Comparison of ENCODE assay signal across 23 cellular contexts in genomic region chr17:18322522-18322921, GRCh38. TPM values are rescaled to one million over a fixed set of nuclear protein-coding genes. Genes with fewer than 3 reads are reported as not detected.
DNase-seq lines count a peak whose midpoint lies in the region; ATAC-seq, FAIRE-seq and TF ChIP-seq lines count a peak whose summit lies in the region.
"Had no signal": no experiment of that assay in that cellular context is flagged by ENCODE, and none has a peak within 500 bp of the region (broad histone marks: within the 10 kb centered on the region; RNA-seq: fewer than 3 reads in every experiment).

No MANE protein-coding gene starts in this region.

- H3K4me1 Mint-ChIP-seq in CD8-positive, alpha-beta T cell (ENCODE audit: low read depth) = peaks cover 45% of the 10 kb centered on the region
- peaks cover 43% of the 10 kb centered on the region for H3K4me1 Mint-ChIP-seq in stimulated activated effector memory CD8-positive, alpha-beta T cell treated with anti-CD3 and anti-CD28 coated beads, Interleukin-12 subunit alpha, Interleukin-12 subunit beta, amount 100 ng/mL, for 72 hours

- no peaks in the 10 kb centered on the region for H3K23me2 ChIP-seq in H1 (ENCODE audit: low read depth, low read length)

- WGBS in H1 (ENCODE audit: extremely low coverage in 1 of 2, insufficient coverage in 1 of 2, insufficient read length in 1 of 2, insufficient replicate concordance in 2 of 2, low coverage in 1 of 2, low lambda C conversion rate in 2 of 2, missing lambda C conversion rate in 1 of 2), 2 experiments = 96% methylated on average over 11 of the region's 12 CpGs; no CpG with 5 or more reads in 1 of the 2 experiments

- H3K27me3 Mint-ChIP-seq in CD8-positive, alpha-beta T cell (ENCODE audit: low read depth) = no peaks in the 10 kb centered on the region

- no peak overlapping the region for H2AFZ ChIP-seq in KMS-11 (ENCODE audit: low read depth)
- H2AFZ ChIP-seq in H1 (ENCODE audit: low read length) = no peak overlapping the region
- no peak overlapping the region for H2AFZ ChIP-seq in Karpas-422 (ENCODE audit: low read length)
- H2AFZ ChIP-seq: GM23248 had no signal

- H2BK20ac ChIP-seq in H1 (ENCODE audit: low read length) = no peak overlapping the region

- FAIRE-seq in H1 (lab: Jason Lieb, UNC) = no peak

- H4K20me1 ChIP-seq in KMS-11 (ENCODE audit: insufficient read depth) (no peaks in the 10 kb centered on the region), H1 (replicated peaks in 1 of 2; ENCODE audit: control insufficient read depth in 1 of 2, insufficient read depth in 2 of 2, low read length in 2 of 2) (peaks cover 7 to 28% of the 10 kb centered on the region in 2 experiments), Karpas-422 (ENCODE audit: insufficient read depth, low read depth, low read length) (peaks cover 17% of the 10 kb centered on the region; the same call in 1 of the 2 replicates)

- H3K14ac ChIP-seq in H1 (ENCODE audit: insufficient read length) = no peak overlapping the region

- peaks cover 87% of the 10 kb centered on the region for H3K36me3 Mint-ChIP-seq in CD8-positive, alpha-beta T cell
- peaks cover 81% of the 10 kb centered on the region for H3K36me3 Mint-ChIP-seq in stimulated activated effector memory CD8-positive, alpha-beta T cell treated with anti-CD3 and anti-CD28 coated beads, Interleukin-12 subunit alpha, Interleukin-12 subunit beta, amount 100 ng/mL, for 72 hours

- CTCF ChIA-PET in CD8-positive, alpha-beta T cell (lab: Charles Lee) = no interaction called here
- CTCF ChIA-PET in H1 (lab: Charles Lee; ENCODE audit: partially characterized antibody) = interaction anchor here (0.7 to 4.6 kb wide), 16 partner anchors 9 to 709 kb away, joined by 3 to 58 read pairs (median 4); no protein-coding TSS in a partner anchor

- H3K9me2 ChIP-seq in Karpas-422 (replicated peaks; ENCODE audit: insufficient read depth, low read length) = no peaks in the 10 kb centered on the region
- H3K9me2 ChIP-seq: SK-N-SH had no signal

- no peak overlapping the region for H4K5ac ChIP-seq in H1 (ENCODE audit: insufficient read length, low read depth, low read length)

- H3K4me3 Mint-ChIP-seq in CD8-positive, alpha-beta T cell = no peak overlapping the region
- no peak overlapping the region for H3K4me3 Mint-ChIP-seq in stimulated activated effector memory CD8-positive, alpha-beta T cell treated with anti-CD3 and anti-CD28 coated beads, Interleukin-12 subunit alpha, Interleukin-12 subunit beta, amount 100 ng/mL, for 72 hours

- H3K9ac ChIP-seq in KMS-11 (no peak overlapping the region), H1 (replicated peaks in 1 of 4; ENCODE audit: extremely low read depth in 1 of 4, low read depth in 3 of 4, low read length in 3 of 4) (no peak overlapping the region), Karpas-422 (ENCODE audit: low read length) (no peak overlapping the region)
- H3K9ac ChIP-seq: GM23248, SK-N-SH had no signal

- no peak for ATAC-seq in CD8-positive, alpha-beta T cell
- ATAC-seq in stimulated activated effector memory CD8-positive, alpha-beta T cell treated with anti-CD3 and anti-CD28 coated beads, Interleukin-12 subunit alpha, Interleukin-12 subunit beta, amount 100 ng/mL, for 72 hours = no peak
- ATAC-seq in GM18867 (IDR thresholded peaks at IDR 0.05; ENCODE audit: unreplicated experiment) = no peak
- no peak for ATAC-seq in GM21381 (IDR thresholded peaks at IDR 0.05; ENCODE audit: unreplicated experiment)

- H3K9me3 ChIP-seq in CD8-positive, alpha-beta T cell (ENCODE audit: low read length) = no peaks in the 10 kb centered on the region
- H3K9me3 ChIP-seq in H1 (ENCODE audit: insufficient read depth in 2 of 2, low read depth in 1 of 2, low read length in 1 of 2) = no peaks in the 10 kb centered on the region
- H3K9me3 ChIP-seq in Karpas-422 (ENCODE audit: low read length) = no peaks in the 10 kb centered on the region
- H3K9me3 ChIP-seq: SK-N-SH had no signal

- H3K4me2 ChIP-seq in KMS-11 = peak overlapping the region; percentile 46; the same call in 1 of the 2 replicates
- no peak overlapping the region for H3K4me2 ChIP-seq in H1 (ENCODE audit: insufficient read depth in 1 of 2, low read depth in 2 of 2, low read length in 2 of 2)
- no peak overlapping the region for H3K4me2 ChIP-seq in Karpas-422 (ENCODE audit: low read depth, low read length, poor library complexity, severe bottlenecking)
- H3K4me2 ChIP-seq: SK-N-SH had no signal

- no peaks in the 10 kb centered on the region for H3K9me3 Mint-ChIP-seq in CD8-positive, alpha-beta T cell
- H3K9me3 Mint-ChIP-seq in stimulated activated effector memory CD8-positive, alpha-beta T cell treated with anti-CD3 and anti-CD28 coated beads, Interleukin-12 subunit alpha, Interleukin-12 subunit beta, amount 100 ng/mL, for 72 hours = no peaks in the 10 kb centered on the region

- DNase-seq in CD8-positive, alpha-beta T cell = no peak
- DNase-seq in H1 (ENCODE audit: low read depth in 1 of 2, low spot score in 2 of 2) = no peak
- DNase-seq in stimulated activated effector memory CD8-positive, alpha-beta T cell treated with anti-CD3 and anti-CD28 coated beads, Interleukin-12 subunit alpha, Interleukin-12 subunit beta, amount 100 ng/mL, for 72 hours (ENCODE audit: low spot score in 2 of 2) = no peak
- no peak for DNase-seq in Karpas-422
- DNase-seq: ACHN, AML-193, COR-L47, DMS 273 treated with DMSO at 0.1 percent for 48 hours, DND-41, NCI-H1694 treated with DMSO at 0.1 percent for 48 hours, NCI-H2227 treated with DMSO at 0.1 percent for 48 hours, NCI-H510A treated with DMSO at 0.1 percent for 48 hours, NCI-H774, OCI-M1, SHP77 treated with DMSO at 0.1 percent for 48 hours, SK-N-SH had no signal

- no peak for TF ChIP-seq POLR2A in H1 (IDR thresholded peaks at IDR 0.05; ENCODE audit: control extremely low read depth in 1 of 2, low read depth in 2 of 2, low read length in 2 of 2)

- H3K79me2 ChIP-seq in KMS-11 (ENCODE audit: insufficient read depth, low read depth) (no peaks in the 10 kb centered on the region; the same call in 1 of the 2 replicates), H1 (ENCODE audit: control insufficient read depth in 1 of 2, insufficient read depth in 2 of 2, low read length in 2 of 2) (peaks cover 0 to 28% of the 10 kb centered on the region in 2 experiments; a peak in 2 of 4 replicates), Karpas-422 (ENCODE audit: low read length) (peaks cover 30% of the 10 kb centered on the region)

- H4K8ac ChIP-seq in H1 (ENCODE audit: extremely low read depth, insufficient read depth, low read length) = peak overlapping the region; percentile 41; the same call in 1 of the 2 replicates

- H3K27me3 ChIP-seq in CD8-positive, alpha-beta T cell (ENCODE audit: insufficient read depth, low read length) = no peaks in the 10 kb centered on the region
- H3K27me3 ChIP-seq in KMS-11 (ENCODE audit: insufficient read depth, low read depth) = no peaks in the 10 kb centered on the region
- H3K27me3 ChIP-seq in H1 (replicated peaks in 1 of 4; ENCODE audit: control insufficient read depth in 3 of 4, extremely low read depth in 1 of 4, insufficient read depth in 3 of 4, low read length in 3 of 4) = no peaks in the 10 kb centered on the region
- no peaks in the 10 kb centered on the region for H3K27me3 ChIP-seq in Karpas-422 (ENCODE audit: low read length)

- no peak overlapping the region for H2BK12ac ChIP-seq in H1 (ENCODE audit: low read depth, low read length)

- no peak overlapping the region for H4K91ac ChIP-seq in H1 (replicated peaks; ENCODE audit: insufficient read length, low read length)

- no peak overlapping the region for H2BK5ac ChIP-seq in H1 (ENCODE audit: low read depth, low read length)

- H2AK5ac ChIP-seq in H1 (ENCODE audit: low read depth, low read length) = no peak overlapping the region

- no peak overlapping the region for H3K56ac ChIP-seq in H1 (replicated peaks; ENCODE audit: insufficient read length, low read depth, low read length)

- peak overlapping the region; percentile 14 for H3K27ac Mint-ChIP-seq in CD8-positive, alpha-beta T cell
- H3K27ac Mint-ChIP-seq in stimulated activated effector memory CD8-positive, alpha-beta T cell treated with anti-CD3 and anti-CD28 coated beads, Interleukin-12 subunit alpha, Interleukin-12 subunit beta, amount 100 ng/mL, for 72 hours = peak overlapping the region; percentile 51

- POLR2A ChIA-PET in CD8-positive, alpha-beta T cell (lab: Charles Lee) = no interaction called here
- POLR2A ChIA-PET in H1 (lab: Charles Lee; ENCODE audit: partially characterized antibody) = interaction anchor here (0.8 to 8.8 kb wide), 8 partner anchors 8 to 75 kb away, joined by 3 to 52 read pairs (median 6); partner anchors contain the start of genes EVPLL, SMCR8 and TOP3A

- no peak overlapping the region for H3K4ac ChIP-seq in H1 (replicated peaks; ENCODE audit: insufficient read length, low read depth, low read length)

- peaks cover 14% of the 10 kb centered on the region for H3K79me1 ChIP-seq in H1 (ENCODE audit: low read depth, low read length)

- H3K23ac ChIP-seq in H1 (ENCODE audit: insufficient read length) = no peak overlapping the region

- no peak for TF ChIP-seq CTCF in CD8-positive, alpha-beta T cell (IDR thresholded peaks at IDR 0.05)
- TF ChIP-seq CTCF in KMS-11 (conservative IDR thresholded peaks at IDR 0.05; ENCODE audit: low read depth, low read length) = no peak
- no peak for TF ChIP-seq CTCF in H1 (IDR thresholded peaks at IDR 0.05; ENCODE audit: control extremely low read depth in 1 of 3, insufficient read depth in 1 of 3, low read depth in 1 of 3, low read length in 3 of 3)

- no peak overlapping the region for H2BK120ac ChIP-seq in H1 (replicated peaks; ENCODE audit: low read depth, low read length)

- no peak overlapping the region for H3K18ac ChIP-seq in H1 (ENCODE audit: extremely low read depth, low read length)

- no peak overlapping the region for H3K27ac ChIP-seq in CD8-positive, alpha-beta T cell (ENCODE audit: low read depth, low read length)
- H3K27ac ChIP-seq in KMS-11 (peak overlapping the region; percentile 59), H1 (ENCODE audit: low read depth, low read length) (no peak overlapping the region), Karpas-422 (ENCODE audit: low read length) (no peak overlapping the region)
- H3K27ac ChIP-seq: C4-2B, GM23248 had no signal

- H3K36me3 ChIP-seq in CD8-positive, alpha-beta T cell (ENCODE audit: insufficient read depth, low read length) = peaks cover 44% of the 10 kb centered on the region
- no peaks in the 10 kb centered on the region for H3K36me3 ChIP-seq in KMS-11 (ENCODE audit: insufficient read depth)
- peaks cover 12 to 30% (median 24%) of the 10 kb centered on the region in 4 experiments for H3K36me3 ChIP-seq in H1 (ENCODE audit: control insufficient read depth in 2 of 4, insufficient read depth in 4 of 4, low read length in 3 of 4)
- H3K36me3 ChIP-seq in Karpas-422 (ENCODE audit: insufficient read depth, low read length) = no peaks in the 10 kb centered on the region; the same call in 1 of the 2 replicates

- no peak overlapping the region for H3K4me3 ChIP-seq in CD8-positive, alpha-beta T cell (ENCODE audit: low read depth, low read length)
- H3K4me3 ChIP-seq in KMS-11 (IDR thresholded peaks at IDR 0.05; ENCODE audit: insufficient read depth, low read depth, low read length) = no peak overlapping the region
- no peak overlapping the region for H3K4me3 ChIP-seq in H1 (ENCODE audit: extremely low read depth in 1 of 4, insufficient read depth in 2 of 4, low read depth in 3 of 4, low read length in 4 of 4)
- no peak overlapping the region for H3K4me3 ChIP-seq in Karpas-422 (ENCODE audit: low read length)
- H3K4me3 ChIP-seq: GM23248 had no signal

- intact Hi-C loops in CD8-positive, alpha-beta T cell (cut with DNase I, micrococcal nuclease) = no loop called here

- no peak for TF ChIP-seq EP300 in H1 (IDR thresholded peaks at IDR 0.05; ENCODE audit: borderline replicate concordance in 1 of 2, low read depth in 2 of 2, low read length in 2 of 2)

- no peak for TF ChIP-seq RAD21 in H1 (IDR thresholded peaks at IDR 0.05 in 1 of 2, conservative IDR thresholded peaks at IDR 0.05 in 1 of 2; ENCODE audit: low read depth in 2 of 2, low read length in 2 of 2)

- H3K4me1 ChIP-seq in CD8-positive, alpha-beta T cell (ENCODE audit: insufficient read depth, low read length) = peaks cover 39% of the 10 kb centered on the region
- H3K4me1 ChIP-seq in KMS-11 (ENCODE audit: low read depth, poor library complexity, severe bottlenecking) = peaks cover 93% of the 10 kb centered on the region
- H3K4me1 ChIP-seq in H1 (replicated peaks in 1 of 4; ENCODE audit: control insufficient read depth in 3 of 4, insufficient read depth in 4 of 4, low read length in 3 of 4) = peaks cover 0 to 3% (median 0%) of the 10 kb centered on the region in 4 experiments; a peak in 2 of 7 replicates
- H3K4me1 ChIP-seq in Karpas-422 (ENCODE audit: low read length) = peaks cover 27% of the 10 kb centered on the region

- no peak overlapping the region for H2BK15ac ChIP-seq in H1 (ENCODE audit: low read length)

RNA-seq across cellular contexts. Expression of gene SMCR8, which starts 7.4 kb away (rescaled TPM):
- 10 to 100 TPM; 51.9 to 53.1 TPM for total RNA-seq in CD8-positive, alpha-beta T cell
- 18.5 and 19.0 TPM in 2 replicates for total RNA-seq in H1 (2021; fragmentation: NEBNext Ultra II Directional; extraction: Animal tissue kit (Norgen Biotek cat#: 25700))
- polyA plus RNA-seq in H1 (2011; rRNA removed) = 6.9 and 8.9 TPM in 2 replicates
- polyA plus RNA-seq in H1 (2011; cell fraction: cytosol; rRNA removed) = 7.6 TPM
- 10.9 TPM for polyA plus RNA-seq in H1 (2011; cell fraction: nucleus; rRNA removed)
- polyA plus RNA-seq in H1 (2012, experiment 1 of 2) = 9.6 to 12.8 TPM (median 12.4 TPM) in 4 replicates
- 4.8 TPM for polyA plus RNA-seq in H1 (2012, experiment 2 of 2)
- 8.2 TPM for polyA plus RNA-seq in H1 (2013, experiment 1 of 2)
- 7.7 TPM for polyA plus RNA-seq in H1 (2013, experiment 2 of 2)
- 23.2 and 26.9 TPM in 2 replicates for polyA minus RNA-seq in H1 (2011; rRNA and poly(A)+ RNA removed)
- 11.1 TPM for polyA minus RNA-seq in H1 (2011; cell fraction: cytosol; rRNA and poly(A)+ RNA removed)
- polyA minus RNA-seq in H1 (2011; cell fraction: nucleus; rRNA and poly(A)+ RNA removed) = 14.6 TPM
- total RNA-seq in Karpas-422 (2014; rRNA removed; shearing (Covaris generic); ENCODE audit: low replicate concordance) = 12.7 and 14.4 TPM in 2 replicates

RNA-seq across cellular contexts. Expression of gene TOP3A, which starts 7.7 kb away (rescaled TPM):
- 10 to 100 TPM; 28.8 to 30.9 TPM for total RNA-seq in CD8-positive, alpha-beta T cell
- 46.2 and 54.3 TPM in 2 replicates for total RNA-seq in H1 (2021; fragmentation: NEBNext Ultra II Directional; extraction: Animal tissue kit (Norgen Biotek cat#: 25700))
- 21.5 and 23.4 TPM in 2 replicates for polyA plus RNA-seq in H1 (2011; rRNA removed)
- polyA plus RNA-seq in H1 (2011; cell fraction: cytosol; rRNA removed) = 24.9 TPM
- 40.5 TPM for polyA plus RNA-seq in H1 (2011; cell fraction: nucleus; rRNA removed)
- polyA plus RNA-seq in H1 (2012, experiment 1 of 2) = 36.7 to 39.0 TPM (median 38.6 TPM) in 4 replicates
- 27.9 TPM for polyA plus RNA-seq in H1 (2012, experiment 2 of 2)
- 24.5 TPM for polyA plus RNA-seq in H1 (2013, experiment 1 of 2)
- polyA plus RNA-seq in H1 (2013, experiment 2 of 2) = 22.6 TPM
- 72.0 and 81.1 TPM in 2 replicates for polyA minus RNA-seq in H1 (2011; rRNA and poly(A)+ RNA removed)
- 26.3 TPM for polyA minus RNA-seq in H1 (2011; cell fraction: cytosol; rRNA and poly(A)+ RNA removed)
- 55.5 TPM for polyA minus RNA-seq in H1 (2011; cell fraction: nucleus; rRNA and poly(A)+ RNA removed)
- 19.0 and 34.9 TPM in 2 replicates for total RNA-seq in Karpas-422 (2014; rRNA removed; shearing (Covaris generic); ENCODE audit: low replicate concordance)

RNA-seq across cellular contexts. Expression of gene SHMT1, which starts 40.8 kb away (rescaled TPM):
- 1 to 10 TPM; 5.7 to 6.1 TPM for total RNA-seq in CD8-positive, alpha-beta T cell
- 38.0 and 39.3 TPM in 2 replicates for total RNA-seq in H1 (2021; fragmentation: NEBNext Ultra II Directional; extraction: Animal tissue kit (Norgen Biotek cat#: 25700))
- polyA plus RNA-seq in H1 (2011; rRNA removed) = 30.7 and 31.9 TPM in 2 replicates
- 34.5 TPM for polyA plus RNA-seq in H1 (2011; cell fraction: cytosol; rRNA removed)
- polyA plus RNA-seq in H1 (2011; cell fraction: nucleus; rRNA removed) = 52.6 TPM
- polyA plus RNA-seq in H1 (2012, experiment 1 of 2) = 32.8 to 39.7 TPM (median 36.5 TPM) in 4 replicates
- polyA plus RNA-seq in H1 (2012, experiment 2 of 2) = 30.7 TPM
- 27.3 TPM for polyA plus RNA-seq in H1 (2013, experiment 1 of 2)
- 24.1 TPM for polyA plus RNA-seq in H1 (2013, experiment 2 of 2)
- polyA minus RNA-seq in H1 (2011; rRNA and poly(A)+ RNA removed) = 36.3 and 41.1 TPM in 2 replicates
- polyA minus RNA-seq in H1 (2011; cell fraction: cytosol; rRNA and poly(A)+ RNA removed) = 19.5 TPM
- 37.4 TPM for polyA minus RNA-seq in H1 (2011; cell fraction: nucleus; rRNA and poly(A)+ RNA removed)
- 16.7 and 17.7 TPM in 2 replicates for total RNA-seq in Karpas-422 (2014; rRNA removed; shearing (Covaris generic); ENCODE audit: low replicate concordance)

RNA-seq across cellular contexts. Expression of gene EVPLL, which starts 55.1 kb away (rescaled TPM):
- not detected for total RNA-seq in CD8-positive, alpha-beta T cell
- not detected in 2 replicates for total RNA-seq in H1 (2021; fragmentation: NEBNext Ultra II Directional; extraction: Animal tissue kit (Norgen Biotek cat#: 25700))
- polyA plus RNA-seq in H1 (2011; rRNA removed) = 0.06 and 0.13 TPM in 2 replicates
- 0.22 TPM for polyA plus RNA-seq in H1 (2011; cell fraction: cytosol; rRNA removed)
- polyA plus RNA-seq in H1 (2011; cell fraction: nucleus; rRNA removed) = 0.29 TPM
- not detected in 4 replicates for polyA plus RNA-seq in H1 (2012, experiment 1 of 2)
- not detected for polyA plus RNA-seq in H1 (2012, experiment 2 of 2)
- not detected for polyA plus RNA-seq in H1 (2013, experiment 1 of 2)
- 0.09 TPM for polyA plus RNA-seq in H1 (2013, experiment 2 of 2)
- polyA minus RNA-seq in H1 (2011; rRNA and poly(A)+ RNA removed) = 0.69 TPM in 1 of 2 replicates, not detected in the other
- polyA minus RNA-seq in H1 (2011; cell fraction: cytosol; rRNA and poly(A)+ RNA removed) = not detected
- polyA minus RNA-seq in H1 (2011; cell fraction: nucleus; rRNA and poly(A)+ RNA removed) = not detected
- not detected in 2 replicates for total RNA-seq in Karpas-422 (2014; rRNA removed; shearing (Covaris generic); ENCODE audit: low replicate concordance)
- total RNA-seq: G401, GM23248, RPMI7951 had no signal
- polyA plus RNA-seq: GM23248, SK-N-SH had no signal
